In the genomic region with DNA sequence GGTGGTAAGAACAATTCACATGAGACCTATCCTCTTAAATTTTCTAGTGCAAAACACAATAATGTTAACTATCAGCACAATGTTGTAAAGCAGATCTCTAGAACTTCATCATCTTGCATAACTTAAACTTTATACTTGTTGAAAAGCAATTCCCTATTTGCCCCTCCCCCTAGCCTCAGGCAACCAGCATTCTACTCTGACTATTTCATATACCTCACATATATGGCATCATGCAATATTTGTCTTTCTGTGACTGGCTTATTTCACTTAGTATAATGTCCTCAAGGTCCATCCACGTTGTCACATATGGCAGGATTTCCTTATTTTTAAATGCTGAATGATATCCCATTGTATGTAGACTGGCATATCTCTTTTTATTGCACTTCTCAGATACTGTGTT, we compare ENCODE assay signal across 8 cellular contexts.
"Had no signal": no experiment of that assay in that cellular context is flagged by ENCODE, and none has a peak within 500 bp of the region (broad histone marks: within the 10 kb centered on the region; RNA-seq: fewer than 3 reads in every experiment).

No MANE protein-coding gene starts in this region.

- H2AFZ ChIP-seq: GM23248, GM23338 had no signal

- H3K4me1 ChIP-seq: HAP-1 had no signal

- H3K9ac ChIP-seq: GM23248 had no signal

- H3K9me3 ChIP-seq: HAP-1 had no signal

- H3K4me3 ChIP-seq: GM23248, GM23338, HAP-1 had no signal

- H3K36me3 ChIP-seq: HAP-1 had no signal

- H3K4me2 ChIP-seq: GM23338 had no signal

- H3K27ac ChIP-seq: GM23248 had no signal

- DNase-seq: GM23248, GOT3, H7, H9, HCEC 1CT, HFFc6 had no signal
